23 cellular contexts compared by ENCODE assay signal in the genomic region with DNA sequence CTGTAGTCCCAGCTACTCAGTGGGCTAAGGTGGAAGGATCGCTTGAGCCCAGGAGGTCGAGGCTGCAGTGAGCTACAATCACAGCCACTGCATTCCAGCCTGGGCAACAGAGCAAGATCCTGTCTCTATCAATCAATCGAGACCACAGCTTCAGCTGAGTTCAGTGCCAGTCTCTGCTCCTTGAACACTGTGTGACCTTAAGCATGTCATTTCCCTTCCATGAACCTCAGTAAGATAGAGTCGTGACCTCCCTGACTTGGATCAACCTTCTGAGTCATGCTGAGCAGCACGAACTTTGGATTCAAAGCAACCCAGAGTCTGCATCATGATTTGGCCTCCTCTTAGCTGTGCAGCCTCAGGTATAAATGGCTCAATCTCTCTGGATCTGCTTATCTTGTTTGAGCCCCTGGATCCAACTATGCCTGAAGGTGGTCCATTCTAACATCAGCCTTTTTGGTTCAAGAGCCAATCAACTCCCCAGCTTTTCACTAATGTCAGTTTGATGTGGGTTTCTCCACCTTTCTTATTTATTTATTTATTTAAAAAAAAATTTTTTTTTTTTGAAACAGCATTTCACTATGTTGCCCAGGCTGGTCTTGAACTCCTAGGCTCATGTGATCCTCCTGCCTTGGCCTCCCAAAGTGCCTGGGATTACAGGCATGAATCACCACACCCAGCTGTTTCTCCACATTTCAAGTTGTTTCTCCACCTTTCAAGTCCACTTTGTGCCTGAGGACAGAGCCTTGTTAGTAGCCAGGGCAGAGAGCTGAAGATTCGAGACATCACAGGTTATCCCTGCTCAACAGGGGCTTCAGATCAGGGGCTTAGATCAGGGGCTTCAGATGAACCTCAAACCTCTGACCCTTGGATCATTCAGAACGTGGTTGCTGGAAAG. TPM values are rescaled to one million over a fixed set of nuclear protein-coding genes. Genes with fewer than 3 reads are reported as not detected.
DNase-seq lines count a peak whose midpoint lies in the region; ATAC-seq and TF ChIP-seq lines count a peak whose summit lies in the region.
"Had no signal": no experiment of that assay in that cellular context is flagged by ENCODE, and none has a peak within 500 bp of the region (broad histone marks: within the 10 kb centered on the region; RNA-seq: fewer than 3 reads in every experiment).

No MANE protein-coding gene starts in this region.

- H3K4me1 Mint-ChIP-seq in activated T-cell treated with anti-CD3 and anti-CD28 coated beads, Interleukin-2, amount 50 U/mL, for 72 hours (ENCODE audit: low read depth), result no peaks in the 10 kb centered on the region
- H3K4me1 Mint-ChIP-seq: activated CD8-positive, alpha-beta memory T cell treated with anti-CD3 and anti-CD28 coated beads, Interleukin-2, amount 10 ng/mL, durations not matched to agents 7 days and 5 days; endodermal cell had no signal

- peaks cover under 1% of the 10 kb centered on the region for H3K27me3 Mint-ChIP-seq in activated T-cell treated with anti-CD3 and anti-CD28 coated beads, Interleukin-2, amount 50 U/mL, for 72 hours (ENCODE audit: low read depth)

- no peaks in the 10 kb centered on the region for H3K36me3 Mint-ChIP-seq in activated T-cell treated with anti-CD3 and anti-CD28 coated beads, Interleukin-2, amount 50 U/mL, for 72 hours (ENCODE audit: insufficient read depth in 2 of 2)
- H3K36me3 Mint-ChIP-seq: activated CD8-positive, alpha-beta memory T cell treated with anti-CD3 and anti-CD28 coated beads, Interleukin-2, amount 10 ng/mL, durations not matched to agents 7 days and 5 days had no signal

- DNase-seq in ACHN (peak; percentile 21), ELR (ENCODE audit: low read depth) (peak; percentile 62), RPMI8226 (peak; percentile 47), fibroblast of pulmonary artery (ENCODE audit: low read depth) (peak; percentile 17), epidermal melanocyte (ENCODE audit: insufficient read length, low spot score) (no peak), NCI-H2029 treated with DMSO at 0.1 percent for 48 hours (lab: John Stamatoyannopoulos, UW) (no peak), GM13976 (ENCODE audit: low spot score) (no peak)
- DNase-seq in activated T-cell treated with anti-CD3 and anti-CD28 coated beads, Interleukin-2, amount 50 U/mL, for 72 hours, result no peak
- DNase-seq: activated CD4-positive, CD25-positive, alpha-beta regulatory T cell treated with anti-CD3 and anti-CD28 coated beads, Interleukin-2, amount 50 U/mL, for 72 hours; activated CD8-positive, alpha-beta memory T cell treated with anti-CD3 and anti-CD28 coated beads, Interleukin-2, amount 10 ng/mL, durations not matched to agents 7 days and 5 days; activated effector memory CD4-positive, alpha-beta T cell treated with anti-CD3 and anti-CD28 coated beads, Interleukin-2, amount 50 U/mL, for 16 hours; aorta; endodermal cell; mesendoderm; NCI-H446; SIG-M5; stimulated activated CD4-positive, alpha-beta T cell treated with anti-CD3 and anti-CD28 coated beads, Interleukin-4, amount 100 ng/mL, for 24 hours had no signal

- no peaks in the 10 kb centered on the region for H3K9me3 Mint-ChIP-seq in activated T-cell treated with anti-CD3 and anti-CD28 coated beads, Interleukin-2, amount 50 U/mL, for 72 hours
- H3K9me3 Mint-ChIP-seq: endodermal cell; nephron; T-helper 2 cell treated with Interferon-gamma antibody and Interleukin-4, amounts not matched to agents 5 μg/mL and 100 μg/mL, for 36 hours had no signal

- ATAC-seq in activated T-cell treated with anti-CD3 and anti-CD28 coated beads, Interleukin-2, amount 50 U/mL, for 72 hours (replicated peaks in 1 of 2), result no peak
- ATAC-seq: activated CD8-positive, alpha-beta memory T cell treated with anti-CD3 and anti-CD28 coated beads, Interleukin-2, amount 10 ng/mL, durations not matched to agents 7 days and 5 days; foreskin keratinocyte had no signal

- in situ Hi-C loops in ACHN (cut with HindIII; ENCODE audit: low pct_ligation_motif_present, low pct_unique_long_range_greater_than_20kb, low sequenced_read_pairs) (no loop called here), GM13976 (cut with MboI; ENCODE audit: low sequenced_read_pairs, unreplicated experiment) (no loop called here)

- H3K4me3 Mint-ChIP-seq in activated T-cell treated with anti-CD3 and anti-CD28 coated beads, Interleukin-2, amount 50 U/mL, for 72 hours, result no peak overlapping the region
- H3K4me3 Mint-ChIP-seq: activated CD8-positive, alpha-beta memory T cell treated with anti-CD3 and anti-CD28 coated beads, Interleukin-2, amount 10 ng/mL, durations not matched to agents 7 days and 5 days; endodermal cell; nephron; T-helper 2 cell treated with Interferon-gamma antibody and Interleukin-4, amounts not matched to agents 5 μg/mL and 100 μg/mL, for 36 hours had no signal

- H3K27ac Mint-ChIP-seq in activated T-cell treated with anti-CD3 and anti-CD28 coated beads, Interleukin-2, amount 50 U/mL, for 72 hours, result no peak overlapping the region
- H3K27ac Mint-ChIP-seq: activated CD8-positive, alpha-beta memory T cell treated with anti-CD3 and anti-CD28 coated beads, Interleukin-2, amount 10 ng/mL, durations not matched to agents 7 days and 5 days; nephron; T-helper 2 cell treated with Interferon-gamma antibody and Interleukin-4, amounts not matched to agents 5 μg/mL and 100 μg/mL, for 36 hours had no signal

- no peak for TF ChIP-seq CTCF in fibroblast of pulmonary artery (IDR thresholded peaks at IDR 0.05; ENCODE audit: low read length, missing control alignments)
- TF ChIP-seq CTCF in GM13976 (IDR thresholded peaks at IDR 0.05; ENCODE audit: borderline replicate concordance, control extremely low read depth, extremely low read depth, insufficient read depth, missing control alignments), result no peak

- H3K4me3 ChIP-seq in fibroblast of pulmonary artery (replicated peaks; ENCODE audit: low read depth, low read length), result no peak overlapping the region
- H3K4me3 ChIP-seq: prostate gland, smooth muscle cell, vagina had no signal

RNA-seq across cellular contexts. Expression of gene PTPRS, which starts 26.4 kb away (rescaled TPM):
- 1 to 10 TPM; 2.0 to 2.7 TPM for total RNA-seq in activated T-cell treated with anti-CD3 and anti-CD28 coated beads, Interleukin-2, amount 50 U/mL, for 72 hours

Comparison
In these comparisons a context has a peak if more than half of its experiments do, and no peak if none do; other contexts are left out.
1. DNase-seq: peak in ACHN (single experiment), ELR (single experiment), RPMI8226 (single experiment) and fibroblast of pulmonary artery (single experiment); none in epidermal melanocyte (single experiment), activated T-cell treated with anti-CD3 and anti-CD28 coated beads, Interleukin-2, amount 50 U/mL, for 72 hours (0 of 2), NCI-H2029 treated with DMSO at 0.1 percent for 48 hours (single experiment) and GM13976 (single experiment).